ENCODE assay signal across 1 cellular context in genomic region chr1:41370756-41371420, GRCh38.
TF ChIP-seq lines count a peak whose summit lies in the region.

No MANE protein-coding gene starts in this region.

TF ChIP-seq in WTC11, 78 proteins besides CTCF, POLR2A, EP300 and RAD21 (continued from another document):
- TF ChIP-seq, protein P1, sequence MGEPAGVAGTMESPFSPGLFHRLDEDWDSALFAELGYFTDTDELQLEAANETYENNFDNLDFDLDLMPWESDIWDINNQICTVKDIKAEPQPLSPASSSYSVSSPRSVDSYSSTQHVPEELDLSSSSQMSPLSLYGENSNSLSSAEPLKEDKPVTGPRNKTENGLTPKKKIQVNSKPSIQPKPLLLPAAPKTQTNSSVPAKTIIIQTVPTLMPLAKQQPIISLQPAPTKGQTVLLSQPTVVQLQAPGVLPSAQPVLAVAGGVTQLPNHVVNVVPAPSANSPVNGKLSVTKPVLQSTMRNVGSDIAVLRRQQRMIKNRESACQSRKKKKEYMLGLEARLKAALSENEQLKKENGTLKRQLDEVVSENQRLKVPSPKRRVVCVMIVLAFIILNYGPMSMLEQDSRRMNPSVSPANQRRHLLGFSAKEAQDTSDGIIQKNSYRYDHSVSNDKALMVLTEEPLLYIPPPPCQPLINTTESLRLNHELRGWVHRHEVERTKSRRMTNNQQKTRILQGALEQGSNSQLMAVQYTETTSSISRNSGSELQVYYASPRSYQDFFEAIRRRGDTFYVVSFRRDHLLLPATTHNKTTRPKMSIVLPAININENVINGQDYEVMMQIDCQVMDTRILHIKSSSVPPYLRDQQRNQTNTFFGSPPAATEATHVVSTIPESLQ (CRISPR knock-in tag; IDR thresholded peaks at IDR 0.05), result no peak
